Comparison of ENCODE assay signal across 21 cellular contexts in genomic region chr14:85090681-85091080, GRCh38.
"Had no signal": no experiment of that assay in that cellular context is flagged by ENCODE, and none has a peak within 500 bp of the region (broad histone marks: within the 10 kb centered on the region; RNA-seq: fewer than 3 reads in every experiment).

No MANE protein-coding gene starts in this region.

- DNase-seq: activated CD4-positive, alpha-beta memory T cell treated with anti-CD3 and anti-CD28 coated beads for 36 hours; activated CD4-positive, alpha-beta T cell treated with anti-CD3 and anti-CD28 coated beads for 36 hours; activated naive CD4-positive, alpha-beta T cell; activated naive CD8-positive, alpha-beta T cell treated with anti-CD3 and anti-CD28 coated beads for 36 hours; anterior cingulate cortex; cerebellar nuclear complex; effector memory CD8-positive, alpha-beta T cell; heart right ventricle; mesenchymal stem cell; mucosa of descending colon; naive B cell; retina; stimulated activated CD8-positive, alpha-beta memory T cell treated with anti-CD3 and anti-CD28 coated beads, Interleukin-4, amount 100 ng/mL, for 48 hours; stimulated activated naive CD4-positive, alpha-beta T cell; thyroid gland had no signal

- H3K36me3 ChIP-seq: gastroesophageal sphincter, heart right ventricle, thyroid gland had no signal

- H3K9me3 ChIP-seq: gastroesophageal sphincter, heart right ventricle, thyroid gland had no signal

- H3K4me1 Mint-ChIP-seq: activated CD4-positive, alpha-beta T cell treated with anti-CD3 and anti-CD28 coated beads for 36 hours; activated naive CD8-positive, alpha-beta T cell treated with anti-CD3 and anti-CD28 coated beads for 36 hours; activated T-helper 17 cell treated with anti-CD3 and anti-CD28 coated beads, Interleukin-2, amount 50 U/mL, for 72 hours; naive B cell; neural crest cell; WTC11 had no signal

- H3K27ac Mint-ChIP-seq: activated CD4-positive, alpha-beta memory T cell treated with anti-CD3 and anti-CD28 coated beads for 36 hours; activated CD4-positive, alpha-beta T cell treated with anti-CD3 and anti-CD28 coated beads for 36 hours; activated naive CD8-positive, alpha-beta T cell treated with anti-CD3 and anti-CD28 coated beads for 36 hours; activated T-helper 17 cell treated with anti-CD3 and anti-CD28 coated beads, Interleukin-2, amount 50 U/mL, for 72 hours; effector memory CD8-positive, alpha-beta T cell; naive B cell; T-helper 2 cell treated with Interferon-gamma antibody and Interleukin-4, amounts not matched to agents 5 μg/mL and 100 μg/mL, for 36 hours; WTC11 had no signal

- H3K4me1 ChIP-seq: gastroesophageal sphincter, heart right ventricle, thyroid gland had no signal

- H3K27ac ChIP-seq: epithelial cell of prostate, gastroesophageal sphincter, heart right ventricle, thyroid gland had no signal

- H3K4me3 ChIP-seq: gastroesophageal sphincter, heart right ventricle, mucosa of descending colon, thyroid gland had no signal

- H3K36me3 Mint-ChIP-seq: activated CD4-positive, alpha-beta memory T cell treated with anti-CD3 and anti-CD28 coated beads for 36 hours; activated naive CD8-positive, alpha-beta T cell treated with anti-CD3 and anti-CD28 coated beads for 36 hours; naive B cell; WTC11 had no signal

- H3K4me3 Mint-ChIP-seq: activated CD4-positive, alpha-beta memory T cell treated with anti-CD3 and anti-CD28 coated beads for 36 hours; activated CD4-positive, alpha-beta T cell treated with anti-CD3 and anti-CD28 coated beads for 36 hours; activated naive CD8-positive, alpha-beta T cell treated with anti-CD3 and anti-CD28 coated beads for 36 hours; activated T-helper 17 cell treated with anti-CD3 and anti-CD28 coated beads, Interleukin-2, amount 50 U/mL, for 72 hours; effector memory CD8-positive, alpha-beta T cell; naive B cell; neural crest cell; T-helper 2 cell treated with Interferon-gamma antibody and Interleukin-4, amounts not matched to agents 5 μg/mL and 100 μg/mL, for 36 hours; WTC11 had no signal

- H3K27me3 ChIP-seq: gastroesophageal sphincter, heart right ventricle, thyroid gland had no signal

- ATAC-seq: activated CD4-positive, alpha-beta T cell treated with anti-CD3 and anti-CD28 coated beads for 36 hours; activated T-helper 17 cell treated with anti-CD3 and anti-CD28 coated beads, Interleukin-2, amount 50 U/mL, for 72 hours; effector memory CD8-positive, alpha-beta T cell; gastroesophageal sphincter; heart right ventricle; mucosa of descending colon; WTC11 had no signal

- H3K27me3 Mint-ChIP-seq: activated CD4-positive, alpha-beta memory T cell treated with anti-CD3 and anti-CD28 coated beads for 36 hours; activated CD4-positive, alpha-beta T cell treated with anti-CD3 and anti-CD28 coated beads for 36 hours; activated naive CD8-positive, alpha-beta T cell treated with anti-CD3 and anti-CD28 coated beads for 36 hours; activated T-helper 17 cell treated with anti-CD3 and anti-CD28 coated beads, Interleukin-2, amount 50 U/mL, for 72 hours; effector memory CD8-positive, alpha-beta T cell; naive B cell had no signal

- H3K9me3 Mint-ChIP-seq: neural crest cell, WTC11 had no signal
